In the genomic region with DNA sequence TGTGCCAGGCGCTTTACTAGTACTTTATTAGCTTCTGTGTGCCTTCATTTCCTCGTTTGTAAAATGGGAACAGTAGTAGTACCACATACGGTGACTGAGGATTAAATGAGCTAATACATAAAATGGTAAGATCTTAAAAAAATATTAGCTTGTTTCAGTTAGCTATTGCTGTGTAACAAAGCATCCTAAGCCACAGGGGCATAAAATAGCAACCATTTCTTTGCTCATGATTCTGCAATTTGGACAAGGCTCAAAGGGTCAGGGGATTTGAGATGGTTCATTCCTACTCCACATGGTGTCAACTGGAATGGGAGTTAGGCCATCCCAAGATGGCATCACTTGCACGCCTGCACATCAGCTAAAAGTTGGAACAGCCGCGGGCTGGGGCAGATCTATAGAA, we compare ENCODE assay signal across 10 cellular contexts. TPM values are rescaled to one million over a fixed set of nuclear protein-coding genes. Genes with fewer than 3 reads are reported as not detected.
"Had no signal": no experiment of that assay in that cellular context is flagged by ENCODE, and none has a peak within 500 bp of the region (broad histone marks: within the 10 kb centered on the region; RNA-seq: fewer than 3 reads in every experiment).

No MANE protein-coding gene starts in this region.

- DNase-seq: H9, HCEC 1CT, HFFc6, IMR-90 had no signal

- H3K4me3 ChIP-seq: GM23338, K562 had no signal

- H3K27ac ChIP-seq: HL-60 had no signal

- FAIRE-seq: H1, H54, K562 had no signal

- H3K4me2 ChIP-seq: GM23338 had no signal

- ATAC-seq: GM23338, K562 had no signal

RNA-seq across cellular contexts. Expression of gene LEUTX, which starts 42.0 kb away (rescaled TPM):
- total RNA-seq: GM23338, H1, H9, HFFc6, HT1080, IMR-90, K562 had no signal
- polyA plus RNA-seq: GM23338, H1, IMR-90, K562 had no signal
